In genomic region chr1:111656093-111657017, GRCh38 we compare ENCODE assay signal across 8 cellular contexts. TPM values are rescaled to one million over a fixed set of nuclear protein-coding genes. Genes with fewer than 3 reads are reported as not detected.
DNase-seq lines count a peak whose midpoint lies in the region; ATAC-seq and TF ChIP-seq lines count a peak whose summit lies in the region.

No MANE protein-coding gene starts in this region.

- TF ChIP-seq CTCF in BE2C (IDR thresholded peaks at IDR 0.05; ENCODE audit: low read depth, low read length) (peak; percentile 66), GM12873 (IDR thresholded peaks at IDR 0.05; ENCODE audit: insufficient read depth, low read depth, low read length, missing control alignments) (peak; percentile 50), cardiac fibroblast (IDR thresholded peaks at IDR 0.05; ENCODE audit: low read depth, low read length) (peak; percentile 55), tibial nerve (IDR thresholded peaks at IDR 0.05) (peak; percentile 39 to 73 (median 55))

- TF ChIP-seq EP300 in tibial nerve (IDR thresholded peaks at IDR 0.05) = peak in 1 of 2 donors; percentile 61

- no peaks in the 10 kb centered on the region for H3K9me3 ChIP-seq in BE2C
- H3K9me3 ChIP-seq in tibial nerve = no peaks in the 10 kb centered on the region

- peak; percentile 38 for DNase-seq in BE2C
- DNase-seq in NCI-H82 treated with DMSO at 0.1 percent for 48 hours (lab: John Stamatoyannopoulos, UW; ENCODE audit: unreplicated experiment) = peak; percentile 44
- DNase-seq in cardiac fibroblast (ENCODE audit: low read depth in 2 of 2) = peak; percentile 71 to 78
- peak; percentile 69 for DNase-seq in left kidney (ENCODE audit: low read depth, low spot score)
- peak in 1 of 2 donors; percentile 63 for DNase-seq in tibial nerve (ENCODE audit: low spot score in 2 of 2)
- DNase-seq in mesenteric fat pad (ENCODE audit: low spot score) = no peak

- H3K36me3 ChIP-seq in BE2C (no peaks in the 10 kb centered on the region), tibial nerve (no peaks in the 10 kb centered on the region)

- H3K27ac ChIP-seq in tibial nerve = peak overlapping the region in 3 of 4 donors; percentile 15 to 73 (median 38)

- TF ChIP-seq POLR2A in tibial nerve (IDR thresholded peaks at IDR 0.05) = no peak

- ATAC-seq in GM19324 (IDR thresholded peaks at IDR 0.05; ENCODE audit: low FRiP score, unreplicated experiment) = no peak

- H3K4me1 ChIP-seq in BE2C (no peaks in the 10 kb centered on the region), tibial nerve (peaks cover 0 to 78% (median 37%) of the 10 kb centered on the region in 4 donors)

- H3K27me3 ChIP-seq in BE2C (no peaks in the 10 kb centered on the region), tibial nerve (no peaks in the 10 kb centered on the region)

- whole genome bisulfite sequencing in tibial nerve, 2 donors = 38 to 46% methylated on average over 5 of the region's 5 CpGs

- H3K4me3 ChIP-seq in BE2C (ENCODE audit: low read depth, low read length) (no peak overlapping the region), cardiac fibroblast (replicated peaks in 1 of 2; ENCODE audit: low read depth in 2 of 2, low read length in 2 of 2) (no peak overlapping the region), tibial nerve (no peak overlapping the region)

RNA-seq across cellular contexts. Expression of gene RAP1A, which starts 36.8 kb away (rescaled TPM):
- 27.6 TPM for polyA plus RNA-seq in BE2C (2012; ENCODE audit: insufficient read depth, insufficient read length, low read depth)
- total RNA-seq in tibial nerve = 10 to 100 TPM; 45.5 to 48.7 (median 46.8) TPM
- 105 TPM for total RNA-seq in mesenteric fat pad
